ENCODE assay signal across 11 cellular contexts in the genomic region with DNA sequence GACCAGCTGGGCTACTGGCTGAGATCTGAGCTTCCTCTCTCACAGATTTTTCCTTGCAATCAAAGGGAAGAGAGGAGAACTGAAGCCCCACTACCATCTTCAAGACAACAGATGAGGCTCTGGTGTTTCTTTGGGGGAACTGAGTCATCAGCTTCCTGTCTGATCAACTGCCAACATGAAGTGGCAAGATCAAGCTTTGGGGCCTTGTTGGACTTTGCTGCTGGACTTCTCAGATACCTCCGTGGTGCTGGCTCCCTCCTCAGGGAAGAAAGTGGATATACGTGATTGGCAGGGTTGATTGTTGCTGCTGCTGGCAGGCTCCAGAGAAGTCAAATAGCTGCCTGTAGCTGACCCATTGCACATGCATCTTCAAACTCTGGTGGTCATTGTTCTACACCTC. TPM values are rescaled to one million over a fixed set of nuclear protein-coding genes. Genes with fewer than 3 reads are reported as not detected.
DNase-seq lines count a peak whose midpoint lies in the region; ATAC-seq, FAIRE-seq and TF ChIP-seq lines count a peak whose summit lies in the region.
"Had no signal": no experiment of that assay in that cellular context is flagged by ENCODE, and none has a peak within 500 bp of the region (broad histone marks: within the 10 kb centered on the region; RNA-seq: fewer than 3 reads in every experiment).

No MANE protein-coding gene starts in this region.

- H3K9me3 ChIP-seq in MM.1S (replicated peaks; ENCODE audit: insufficient read depth, low read length): no peaks in the 10 kb centered on the region
- peaks cover 1% of the 10 kb centered on the region for H3K9me3 ChIP-seq in keratinocyte (ENCODE audit: control insufficient read depth, low read depth, low read length)
- H3K9me3 ChIP-seq in upper lobe of right lung: no peaks in the 10 kb centered on the region

- TF ChIP-seq CTCF in MM.1S (IDR thresholded peaks at IDR 0.05; ENCODE audit: low read length) (peak; percentile 16), astrocyte of the cerebellum (IDR thresholded peaks at IDR 0.05; ENCODE audit: low read depth, low read length, missing control alignments) (peak; percentile 27), keratinocyte (optimal IDR thresholded peaks at IDR 0.05 in 1 of 3, IDR thresholded peaks at IDR 0.05 in 1 of 3, conservative IDR thresholded peaks at IDR 0.05 in 1 of 3; ENCODE audit: extremely low read depth in 1 of 3, insufficient read depth in 2 of 3, low read length in 3 of 3) (peak; percentile 25 to 74 (median 48)), upper lobe of right lung (IDR thresholded peaks at IDR 0.05) (no peak)

- H3K36me3 ChIP-seq in MM.1S (replicated peaks; ENCODE audit: insufficient read depth, low read length) (no peaks in the 10 kb centered on the region), keratinocyte (ENCODE audit: control insufficient read depth in 2 of 2, extremely low read depth in 1 of 2, insufficient read depth in 2 of 2, low read length in 2 of 2) (no peaks in the 10 kb centered on the region), upper lobe of right lung (no peaks in the 10 kb centered on the region)

- in situ Hi-C loops in astrocyte of the cerebellum (cut with HindIII; ENCODE audit: low sequenced_read_pairs): no loop called here

- no peaks in the 10 kb centered on the region for H3F3A ChIP-seq in MM.1S (ENCODE audit: insufficient read depth, low read length)

- no peak for DNase-seq in GM18507 (ENCODE audit: extremely low spot score, insufficient read length, low read depth)
- DNase-seq in MM.1S: no peak
- DNase-seq in astrocyte of the cerebellum (ENCODE audit: low read depth): peak; percentile 34
- DNase-seq in keratinocyte (ENCODE audit: low read depth, low spot score): peak; percentile 21
- DNase-seq in foreskin melanocyte: no peak
- DNase-seq in upper lobe of right lung: no peak
- DNase-seq: activated naive CD4-positive, alpha-beta T cell; effector CD8-positive, alpha-beta T cell; NCI-H446 treated with DMSO at 0.1 percent for 48 hours had no signal

- no peaks in the 10 kb centered on the region for H4K20me1 ChIP-seq in MM.1S (ENCODE audit: insufficient read depth, low read length)
- H4K20me1 ChIP-seq in keratinocyte (ENCODE audit: control insufficient read depth, extremely low read depth, insufficient read depth, low read length): no peaks in the 10 kb centered on the region

- intact Hi-C loops in upper lobe of right lung (cut with DNase I): no loop called here

- H2AFZ ChIP-seq in MM.1S (ENCODE audit: low read length): peak overlapping the region; percentile 71
- H2AFZ ChIP-seq in keratinocyte (ENCODE audit: control insufficient read depth, low read length): no peak overlapping the region

- H3K27ac ChIP-seq in MM.1S (ENCODE audit: low read length) (peak overlapping the region; percentile 51; the same call in 1 of the 2 replicates), keratinocyte (ENCODE audit: control insufficient read depth, insufficient read depth, low read length) (no peak overlapping the region), upper lobe of right lung (no peak overlapping the region)

- H3K9me2 ChIP-seq in MM.1S (replicated peaks; ENCODE audit: insufficient read depth, low read length): no peaks in the 10 kb centered on the region

- H3K79me2 ChIP-seq in MM.1S (ENCODE audit: low read length): peaks cover 12% of the 10 kb centered on the region
- no peaks in the 10 kb centered on the region for H3K79me2 ChIP-seq in keratinocyte (ENCODE audit: control insufficient read depth, insufficient read depth, low read length)

- H3K4me1 ChIP-seq in MM.1S (ENCODE audit: low read length) (peaks cover 21% of the 10 kb centered on the region), keratinocyte (ENCODE audit: control insufficient read depth, extremely low read depth, insufficient read depth, low read length) (peaks cover 8% of the 10 kb centered on the region), upper lobe of right lung (no peaks in the 10 kb centered on the region)

- H3K27me3 ChIP-seq in MM.1S (replicated peaks; ENCODE audit: insufficient read depth, low read length) (no peaks in the 10 kb centered on the region), keratinocyte (ENCODE audit: control insufficient read depth, extremely low read depth, insufficient read depth, low read length) (peaks cover 22% of the 10 kb centered on the region), upper lobe of right lung (peaks cover 18% of the 10 kb centered on the region)

- H3K9ac ChIP-seq in MM.1S (ENCODE audit: low read length) (no peak overlapping the region), keratinocyte (ENCODE audit: control insufficient read depth, extremely low read depth, insufficient read depth, low read length) (no peak overlapping the region)

- H3K4me3 ChIP-seq in MM.1S (ENCODE audit: low read length) (no peak overlapping the region), astrocyte of the cerebellum (ENCODE audit: low read depth, low read length) (no peak overlapping the region), keratinocyte (ENCODE audit: control insufficient read depth in 2 of 3, extremely low read depth in 1 of 3, insufficient read depth in 2 of 3, low read depth in 1 of 3, low read length in 3 of 3) (no peak overlapping the region), upper lobe of right lung (no peak overlapping the region)

- dilution Hi-C loops in keratinocyte (cut with MboI; ENCODE audit: extremely low pct_ligation_motif_present, low sequenced_read_pairs): no loop called here

- FAIRE-seq in GM18507 (lab: Jason Lieb, UNC) (peak; percentile 55), keratinocyte (lab: Jason Lieb, UNC) (peak; percentile 34)

- ATAC-seq in HG03354 (IDR thresholded peaks at IDR 0.05; ENCODE audit: poor library complexity, severe bottlenecking, unreplicated experiment) (no peak), HG02588 (IDR thresholded peaks at IDR 0.05; ENCODE audit: unreplicated experiment) (no peak), upper lobe of right lung (no peak)

- H3K4me2 ChIP-seq in MM.1S (ENCODE audit: low read depth, low read length) (peak overlapping the region; percentile 38; the same call in 1 of the 2 replicates), keratinocyte (ENCODE audit: control insufficient read depth, extremely low read depth, insufficient read depth, low read depth, low read length) (no peak overlapping the region)

- H3K9me1 ChIP-seq in keratinocyte (ENCODE audit: control insufficient read depth, extremely low read depth, insufficient read depth, low read length): no peaks in the 10 kb centered on the region

RNA-seq across cellular contexts. Expression of a gene that starts 3.6 kb away (rescaled TPM):
- 0.04 to 0.76 TPM (median 0.20 TPM) in 3 replicates for polyA plus RNA-seq in keratinocyte
- polyA plus RNA-seq in keratinocyte (2011; ENCODE audit: low read depth): 0.19 TPM
- polyA plus RNA-seq in keratinocyte (2011; cell fraction: cytosol; rRNA removed): 0.32 and 0.61 TPM in 2 replicates
- 0.27 and 0.37 TPM in 2 replicates for polyA plus RNA-seq in keratinocyte (2011; cell fraction: nucleus; rRNA removed)
- polyA plus RNA-seq in keratinocyte (2012; ENCODE audit: low replicate concordance): 0.28 and 1.4 TPM in 2 replicates
- polyA minus RNA-seq in keratinocyte: 0.26 to 1.1 TPM in 2 of 3 replicates, not detected in the other
- polyA minus RNA-seq in keratinocyte (2011; cell fraction: cytosol; rRNA and poly(A)+ RNA removed): not detected
- polyA minus RNA-seq in keratinocyte (2011; cell fraction: nucleus; rRNA and poly(A)+ RNA removed): 0.31 TPM in 1 of 2 replicates, not detected in the other
- 24.3 TPM for total RNA-seq in upper lobe of right lung

Comparison
In these comparisons a context has a peak if more than half of its experiments do, and no peak if none do; other contexts are left out.
1. DNase-seq: peak in astrocyte of the cerebellum (single experiment) and keratinocyte (single experiment); none in GM18507 (single experiment), MM.1S (single experiment), foreskin melanocyte (single experiment) and upper lobe of right lung (single experiment).